Comparison of ENCODE assay signal across 13 cellular contexts in the genomic region with DNA sequence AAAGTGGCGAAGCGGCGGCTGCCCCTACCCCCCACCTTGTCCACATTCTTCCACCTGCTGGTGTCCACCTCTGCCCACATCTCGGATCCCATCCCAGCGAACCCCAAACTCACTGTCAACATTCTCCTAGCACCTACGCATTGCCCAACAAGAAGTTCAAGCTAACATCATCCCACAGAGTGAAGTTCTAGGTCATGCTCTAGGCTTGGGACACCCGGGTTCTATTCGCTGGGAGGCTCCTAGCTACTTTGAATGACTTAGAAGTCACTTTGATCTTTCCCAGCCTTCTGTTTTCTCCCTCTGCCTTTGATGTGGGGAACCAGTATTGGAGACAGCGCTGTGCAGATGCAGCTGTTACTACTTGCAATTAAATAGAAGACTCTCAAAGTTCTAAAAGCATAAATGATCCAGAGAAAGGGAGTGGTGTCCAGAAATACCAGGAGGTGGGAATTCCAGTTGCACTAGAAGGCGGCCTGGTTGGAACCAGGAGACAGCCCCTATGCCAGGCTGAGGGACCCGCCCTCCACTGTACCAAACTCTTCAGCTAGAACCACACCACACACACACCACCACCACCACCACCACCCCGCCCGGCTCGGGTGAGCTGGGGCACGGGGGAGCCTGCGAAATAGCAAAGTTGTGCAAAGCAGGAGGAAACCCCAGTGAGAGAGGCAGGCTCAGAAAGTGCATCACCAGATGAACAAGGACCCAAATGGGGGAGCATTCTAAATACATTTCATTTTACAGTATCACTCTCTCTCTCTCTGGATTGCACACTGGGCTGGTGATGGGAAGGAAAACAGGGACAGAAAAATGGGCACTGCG. TPM values are rescaled to one million over a fixed set of nuclear protein-coding genes. Genes with fewer than 3 reads are reported as not detected.
DNase-seq lines count a peak whose midpoint lies in the region; ATAC-seq and TF ChIP-seq lines count a peak whose summit lies in the region.
"Had no signal": no experiment of that assay in that cellular context is flagged by ENCODE, and none has a peak within 500 bp of the region (broad histone marks: within the 10 kb centered on the region; RNA-seq: fewer than 3 reads in every experiment).

No MANE protein-coding gene starts in this region.

- H3K4me3 Mint-ChIP-seq in stimulated activated naive CD8-positive, alpha-beta T cell treated with anti-CD3 and anti-CD28 coated beads, Interleukin-15, amount 100 ng/mL, for 72 hours: peak overlapping the region; percentile 64 to 83
- H3K4me3 Mint-ChIP-seq in T-helper 17 cell (peak overlapping the region; percentile 87), mesothelial cell of epicardium (peak overlapping the region; percentile 30)

- no peak for ATAC-seq in stimulated activated naive CD8-positive, alpha-beta T cell treated with anti-CD3 and anti-CD28 coated beads, Interleukin-15, amount 100 ng/mL, for 72 hours
- no peak for ATAC-seq in stimulated activated naive CD8-positive, alpha-beta T cell treated with anti-CD3 and anti-CD28 coated beads, Interleukin-15, Interleukin-2, amounts not matched to agents 100 U/mL and 50 U/mL, for 24 hours
- peak; percentile 65 for ATAC-seq in T-helper 17 cell
- no peak for ATAC-seq in HG03108 (IDR thresholded peaks at IDR 0.05; ENCODE audit: unreplicated experiment)
- ATAC-seq in GM21529 (IDR thresholded peaks at IDR 0.05; ENCODE audit: unreplicated experiment): no peak

- TF ChIP-seq CTCF in mesothelial cell of epicardium (IDR thresholded peaks at IDR 0.05; ENCODE audit: unreplicated experiment): no peak

- H3K27me3 Mint-ChIP-seq in stimulated activated naive CD8-positive, alpha-beta T cell treated with anti-CD3 and anti-CD28 coated beads, Interleukin-15, amount 100 ng/mL, for 72 hours: peaks cover 100% of the 10 kb centered on the region
- peaks cover 85% of the 10 kb centered on the region for H3K27me3 Mint-ChIP-seq in T-helper 17 cell
- peaks cover 100% of the 10 kb centered on the region for H3K27me3 Mint-ChIP-seq in mesothelial cell of epicardium (ENCODE audit: low read depth)

- H3K36me3 Mint-ChIP-seq in T-helper 17 cell (ENCODE audit: low read depth): peaks cover 19% of the 10 kb centered on the region
- H3K36me3 Mint-ChIP-seq in mesothelial cell of epicardium: no peaks in the 10 kb centered on the region

- no peak overlapping the region for H3K27ac Mint-ChIP-seq in stimulated activated naive CD8-positive, alpha-beta T cell treated with anti-CD3 and anti-CD28 coated beads, Interleukin-15, amount 100 ng/mL, for 72 hours
- H3K27ac Mint-ChIP-seq in T-helper 17 cell (peak overlapping the region; percentile 92), mesothelial cell of epicardium (no peak overlapping the region)
- H3K27ac Mint-ChIP-seq: progenitor cell of endocrine pancreas had no signal

- H3K4me1 Mint-ChIP-seq in stimulated activated naive CD8-positive, alpha-beta T cell treated with anti-CD3 and anti-CD28 coated beads, Interleukin-15, amount 100 ng/mL, for 72 hours: peaks cover 84% of the 10 kb centered on the region
- H3K4me1 Mint-ChIP-seq in T-helper 17 cell (peaks cover 54% of the 10 kb centered on the region), mesothelial cell of epicardium (peaks cover 35% of the 10 kb centered on the region)

- H3K9me3 Mint-ChIP-seq in stimulated activated naive CD8-positive, alpha-beta T cell treated with anti-CD3 and anti-CD28 coated beads, Interleukin-15, amount 100 ng/mL, for 72 hours: no peaks in the 10 kb centered on the region
- no peaks in the 10 kb centered on the region for H3K9me3 Mint-ChIP-seq in mesothelial cell of epicardium

- DNase-seq in stimulated activated naive CD8-positive, alpha-beta T cell treated with anti-CD3 and anti-CD28 coated beads, Interleukin-15, amount 100 ng/mL, for 72 hours: peak in 1 of 2 donors; percentile 25
- DNase-seq in stimulated activated naive CD8-positive, alpha-beta T cell treated with anti-CD3 and anti-CD28 coated beads, Interleukin-15, Interleukin-2, amounts not matched to agents 100 U/mL and 50 U/mL, for 24 hours: no peak
- no peak for DNase-seq in T-helper 17 cell
- no peak for DNase-seq in mesothelial cell of epicardium (ENCODE audit: low spot score in 2 of 2, unreplicated experiment in 2 of 2)
- DNase-seq in NCI-H1417 (lab: John Stamatoyannopoulos, UW): no peak
- DNase-seq in SIG-M5 treated with dmso at 0.1 percent for 504 hours (lab: John Stamatoyannopoulos, UW; ENCODE audit: unreplicated experiment): no peak
- DNase-seq: MG63; stimulated activated CD4-positive, alpha-beta T cell treated with anti-CD3 and anti-CD28 coated beads, Interleukin-2, amount 100 ng/mL, for 24 hours had no signal

- no peaks in the 10 kb centered on the region for H3K9me3 ChIP-seq in T-helper 17 cell (ENCODE audit: control insufficient read depth, low read length, poor library complexity, severe bottlenecking)
- H3K9me3 ChIP-seq: MG63 had no signal

RNA-seq across cellular contexts. Expression of gene VGF, which starts 5.5 kb away (rescaled TPM):
- total RNA-seq in T-helper 17 cell (not detected), mesothelial cell of epicardium (0.35 to 0.38 TPM (median 0.36 TPM) in 3 replicates)

RNA-seq across cellular contexts. Expression of gene NAT16, which starts 9.3 kb away (rescaled TPM):
- total RNA-seq in T-helper 17 cell: not detected
- not detected in 3 replicates for total RNA-seq in mesothelial cell of epicardium
- total RNA-seq: activated CD8-positive, alpha-beta memory T cell treated with anti-CD3 and anti-CD28 coated beads for 36 hours; lower leg skin; progenitor cell of endocrine pancreas had no signal

RNA-seq across cellular contexts. Expression of gene AP1S1, which starts 16.6 kb away (rescaled TPM):
- total RNA-seq in T-helper 17 cell: 10 to 100 TPM in 1 of 2 donors, 1 to 10 TPM in 1; 9.7 to 11.7 TPM
- total RNA-seq in mesothelial cell of epicardium: 57.4 to 63.4 TPM (median 61.5 TPM) in 3 replicates

RNA-seq across cellular contexts. Expression of gene MOGAT3, which starts 30.0 kb away (rescaled TPM):
- total RNA-seq in T-helper 17 cell: not detected
- not detected in 3 replicates for total RNA-seq in mesothelial cell of epicardium
- total RNA-seq: activated CD8-positive, alpha-beta memory T cell treated with anti-CD3 and anti-CD28 coated beads for 36 hours; lower leg skin; progenitor cell of endocrine pancreas had no signal

RNA-seq across cellular contexts. Expression of gene SERPINE1, which starts 43.9 kb away (rescaled TPM):
- total RNA-seq in T-helper 17 cell: 1 to 10 TPM in 1 of 2 donors, under 1 TPM in 1; 0.32 to 2.5 TPM
- total RNA-seq in mesothelial cell of epicardium: 11.4 to 15.1 TPM (median 14.2 TPM) in 3 replicates

Comparison
In these comparisons a context has a peak if more than half of its experiments do, and no peak if none do; other contexts are left out.
1. H3K4me3 Mint-ChIP-seq: peak in every context shown above with its lines; median percentile 87 in T-helper 17 cell; 74 in stimulated activated naive CD8-positive, alpha-beta T cell treated with anti-CD3 and anti-CD28 coated beads, Interleukin-15, amount 100 ng/mL, for 72 hours; 30 in mesothelial cell of epicardium.